Comparison of ENCODE assay signal across 3 cellular contexts in the genomic region with DNA sequence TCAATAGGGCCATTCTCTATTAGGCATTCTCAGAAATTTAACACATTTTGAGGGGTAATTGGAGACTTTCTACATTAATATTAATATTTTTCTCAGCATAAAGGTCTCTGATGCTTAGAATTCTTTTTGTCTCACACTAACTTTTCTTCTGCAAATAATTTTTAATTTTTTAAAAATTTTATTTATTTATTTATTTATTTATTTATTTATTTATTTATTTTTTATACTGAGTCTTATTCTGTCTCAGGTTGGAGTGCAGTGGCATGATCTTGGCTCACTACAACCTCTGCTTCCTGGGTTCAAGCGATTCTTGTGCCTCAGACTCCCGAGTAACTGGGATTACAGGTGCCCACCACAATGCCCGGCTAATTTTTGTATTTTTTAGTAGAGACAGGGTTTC. TPM values are rescaled to one million over a fixed set of nuclear protein-coding genes. Genes with fewer than 3 reads are reported as not detected.
"Had no signal": no experiment of that assay in that cellular context is flagged by ENCODE, and none has a peak within 500 bp of the region (broad histone marks: within the 10 kb centered on the region; RNA-seq: fewer than 3 reads in every experiment).

No MANE protein-coding gene starts in this region.

RNA-seq across cellular contexts. Expression of a gene that starts 17.7 kb away (rescaled TPM):
- total RNA-seq: PC-3, PC-9, SJSA1 had no signal
